ENCODE assay signal across 20 cellular contexts in the genomic region with DNA sequence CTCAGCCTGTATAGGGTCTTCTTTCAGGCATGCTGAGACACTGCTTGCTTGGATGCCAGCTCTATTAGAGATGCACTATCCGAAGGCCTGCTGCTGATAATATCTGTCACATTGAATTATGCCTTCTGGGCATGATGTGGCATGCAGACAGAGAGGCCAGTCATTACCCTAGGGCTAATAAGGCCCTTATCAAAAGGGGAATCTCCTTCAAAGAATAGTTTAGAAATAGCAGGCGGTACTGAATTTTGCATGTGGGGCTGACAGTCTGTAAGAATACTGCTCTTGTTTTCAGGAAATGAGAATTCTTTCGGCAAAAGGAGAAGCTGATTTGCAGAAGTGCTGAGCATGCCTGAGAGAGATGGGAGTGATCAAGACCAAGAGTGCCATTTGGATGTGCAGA. TPM values are rescaled to one million over a fixed set of nuclear protein-coding genes. Genes with fewer than 3 reads are reported as not detected.
DNase-seq lines count a peak whose midpoint lies in the region; ATAC-seq and TF ChIP-seq lines count a peak whose summit lies in the region.
"Had no signal": no experiment of that assay in that cellular context is flagged by ENCODE, and none has a peak within 500 bp of the region (broad histone marks: within the 10 kb centered on the region; RNA-seq: fewer than 3 reads in every experiment).

No MANE protein-coding gene starts in this region.

- H3K4me3 Mint-ChIP-seq in activated T-cell treated with anti-CD3 and anti-CD28 coated beads, Interleukin-2, amount 50 U/mL, for 4 hours, result no peak overlapping the region
- H3K4me3 Mint-ChIP-seq: activated naive CD4-positive, alpha-beta T cell treated with anti-CD3 and anti-CD28 coated beads, Interleukin-2, amount 50 U/mL, for 24 hours; neural progenitor cell had no signal

- TF ChIP-seq CTCF in hepatocyte (IDR thresholded peaks at IDR 0.05; ENCODE audit: poor library complexity), result no peak

- no peaks in the 10 kb centered on the region for H3K27me3 ChIP-seq in hepatocyte
- H3K27me3 ChIP-seq: neural progenitor cell, vagina had no signal

- H3K9me2 ChIP-seq in hepatocyte (replicated peaks; ENCODE audit: insufficient read depth), result no peaks in the 10 kb centered on the region

- H3K9me3 Mint-ChIP-seq in activated T-cell treated with anti-CD3 and anti-CD28 coated beads, Interleukin-2, amount 50 U/mL, for 4 hours, result peaks cover 5% of the 10 kb centered on the region

- no peak for ATAC-seq in activated T-cell treated with anti-CD3 and anti-CD28 coated beads, Interleukin-2, amount 50 U/mL, for 4 hours
- ATAC-seq in left cardiac atrium, result no peak

- no peak overlapping the region for H3K4me3 ChIP-seq in hepatocyte
- H3K4me3 ChIP-seq: neural progenitor cell, vagina had no signal

- no peak overlapping the region for H3K27ac ChIP-seq in hepatocyte
- H3K27ac ChIP-seq: neural progenitor cell, vagina had no signal

- H3K9me3 ChIP-seq in hepatocyte (ENCODE audit: low read depth), result no peaks in the 10 kb centered on the region
- H3K9me3 ChIP-seq: vagina had no signal

- H3K4me2 ChIP-seq in hepatocyte, result no peak overlapping the region
- H3K4me2 ChIP-seq: neural progenitor cell had no signal

- WGBS in hepatocyte (ENCODE audit: low lambda C conversion rate, missing lambda C conversion rate), result 62% methylated on average over 3 of the region's 3 CpGs

- H3K27me3 Mint-ChIP-seq in activated T-cell treated with anti-CD3 and anti-CD28 coated beads, Interleukin-2, amount 50 U/mL, for 4 hours (ENCODE audit: low read depth), result peaks cover 12% of the 10 kb centered on the region

- intact Hi-C loops in left cardiac atrium (cut with DNase I), result no loop called here

- H3K4me1 ChIP-seq in hepatocyte (ENCODE audit: insufficient read depth), result no peaks in the 10 kb centered on the region
- H3K4me1 ChIP-seq: vagina had no signal

- H3K79me2 ChIP-seq in hepatocyte, result no peaks in the 10 kb centered on the region

- H2AFZ ChIP-seq in hepatocyte, result no peak overlapping the region
- H2AFZ ChIP-seq: neural progenitor cell had no signal

- no peaks in the 10 kb centered on the region for H3K36me3 ChIP-seq in hepatocyte (replicated peaks; ENCODE audit: insufficient read depth, low read depth)
- H3K36me3 ChIP-seq: neural progenitor cell, vagina had no signal

- H4K20me1 ChIP-seq in hepatocyte (ENCODE audit: insufficient read depth, poor library complexity, severe bottlenecking), result no peaks in the 10 kb centered on the region

- peak; percentile 66 for DNase-seq in CD1c-positive myeloid dendritic cell (ENCODE audit: extremely low spot score)
- DNase-seq in Kasumi-1 (lab: John Stamatoyannopoulos, UW), result peak; percentile 58 to 63
- peak; percentile 89 for DNase-seq in NOMO-1 treated with dmso at 0.1 percent for 144 hours (lab: John Stamatoyannopoulos, UW; ENCODE audit: unreplicated experiment)
- peak; percentile 55 for DNase-seq in globus pallidus (ENCODE audit: low spot score)
- no peak for DNase-seq in activated T-cell treated with anti-CD3 and anti-CD28 coated beads, Interleukin-2, amount 50 U/mL, for 4 hours
- DNase-seq in hepatocyte (ENCODE audit: low spot score), result no peak
- no peak for DNase-seq in effector CD4-positive, alpha-beta T cell
- no peak for DNase-seq in left cardiac atrium
- DNase-seq: activated CD4-positive, alpha-beta T cell treated with anti-CD3 and anti-CD28 coated beads for 48 hours; KG1; mesenchymal stem cell; NCI-H1930; NCI-H774; Right ventricle myocardium superior; T-helper 9 cell had no signal

- no peaks in the 10 kb centered on the region for H3K36me3 Mint-ChIP-seq in activated T-cell treated with anti-CD3 and anti-CD28 coated beads, Interleukin-2, amount 50 U/mL, for 4 hours (ENCODE audit: insufficient read depth)
- H3K36me3 Mint-ChIP-seq: activated naive CD4-positive, alpha-beta T cell treated with anti-CD3 and anti-CD28 coated beads, Interleukin-2, amount 50 U/mL, for 24 hours had no signal

- H3K4me1 Mint-ChIP-seq in activated T-cell treated with anti-CD3 and anti-CD28 coated beads, Interleukin-2, amount 50 U/mL, for 4 hours (ENCODE audit: low read depth), result no peaks in the 10 kb centered on the region
- H3K4me1 Mint-ChIP-seq: activated naive CD4-positive, alpha-beta T cell treated with anti-CD3 and anti-CD28 coated beads, Interleukin-2, amount 50 U/mL, for 24 hours; neural progenitor cell had no signal

RNA-seq across cellular contexts. Expression of a gene that starts 13.1 kb away (rescaled TPM):
- not detected for total RNA-seq in activated T-cell treated with anti-CD3 and anti-CD28 coated beads, Interleukin-2, amount 50 U/mL, for 4 hours
- total RNA-seq in hepatocyte (not detected in 2 replicates), left cardiac atrium (under 1 TPM; 0.26 to 0.44 TPM)
- 0.09 and 0.23 TPM in 2 replicates for polyA plus RNA-seq in hepatocyte
- total RNA-seq: dermis microvascular lymphatic vessel endothelial cell, renal cortical epithelial cell, Right ventricle myocardium superior, vagina had no signal

Comparison
In these comparisons a context has a peak if more than half of its experiments do, and no peak if none do; other contexts are left out.
1. DNase-seq: peak in CD1c-positive myeloid dendritic cell (single experiment), Kasumi-1 (2 of 2), NOMO-1 treated with dmso at 0.1 percent for 144 hours (single experiment) and globus pallidus (single experiment); none in activated T-cell treated with anti-CD3 and anti-CD28 coated beads, Interleukin-2, amount 50 U/mL, for 4 hours (single experiment), hepatocyte (single experiment), effector CD4-positive, alpha-beta T cell (single experiment) and left cardiac atrium (single experiment).